Comparison of ENCODE assay signal across 8 cellular contexts in genomic region chr14:101761032-101761880, GRCh38. TPM values are rescaled to one million over a fixed set of nuclear protein-coding genes. Genes with fewer than 3 reads are reported as not detected.
DNase-seq lines count a peak whose midpoint lies in the region; ATAC-seq and TF ChIP-seq lines count a peak whose summit lies in the region.

PPP2R5C (plus strand) TSS chr14:101761709; CDS start chr14:101761894, 185 bp downstream.

- intact Hi-C loops in Caco-2 (cut with micrococcal nuclease; ENCODE audit: unreplicated experiment): loop anchor here (2.0 to 5.0 kb wide), 3 partner anchors 50 to 186 kb away; no protein-coding TSS in a partner anchor
- intact Hi-C loops in PC-9 (cut with micrococcal nuclease; ENCODE audit: unreplicated experiment): loop anchor here (2.0 kb wide), 1 partner anchor 378 kb away; the partner anchor contains the start of gene WDR20

- H3K4me1 Mint-ChIP-seq in Caco-2 (ENCODE audit: low read depth, unreplicated experiment): no peaks in the 10 kb centered on the region

- peaks cover 12% of the 10 kb centered on the region for H3K27me3 Mint-ChIP-seq in Caco-2 (ENCODE audit: insufficient read depth, unreplicated experiment)

- H2AFZ ChIP-seq in PC-9: peak within 1 kb of the TSS; percentile 99

- H3K27me3 ChIP-seq in Caco-2 (replicated peaks; ENCODE audit: control insufficient read depth, insufficient read depth, low read length) (no peaks in the 10 kb centered on the region), HUES64 (ENCODE audit: insufficient read depth, low read length) (peaks cover 28% of the 10 kb centered on the region), PC-9 (ENCODE audit: insufficient read depth, low read depth) (no peaks in the 10 kb centered on the region), mucosa of rectum (ENCODE audit: control insufficient read depth in 2 of 2, insufficient read depth in 2 of 2, low read length in 2 of 2) (no peaks in the 10 kb centered on the region)

- no peaks in the 10 kb centered on the region for H3K9me2 ChIP-seq in PC-9 (ENCODE audit: insufficient read depth)

- H3K36me3 Mint-ChIP-seq in Caco-2 (ENCODE audit: insufficient read depth, unreplicated experiment): peaks cover 5% of the 10 kb centered on the region

- WGBS in HUES64: under 1% methylated on average over 78 of the region's 110 CpGs

- DNase-seq in Caco-2 (peak; percentile 88 to 92), PC-9 (peak; percentile 84 to 96), activated T-cell treated with anti-CD3 and anti-CD28 coated beads for 48 hours (ENCODE audit: low read depth) (peak; percentile 79), epithelial cell of prostate (ENCODE audit: low read depth, low spot score) (no peak)
- DNase-seq in stimulated activated CD8-positive, alpha-beta memory T cell treated with anti-CD3 and anti-CD28 coated beads, Interleukin-4, amount 100 ng/mL, for 24 hours (ENCODE audit: low read depth): peak; percentile 80

- peaks cover 21% of the 10 kb centered on the region for H3K79me2 ChIP-seq in PC-9 (ENCODE audit: low read depth)

- H3K4me3 ChIP-seq in Caco-2 (ENCODE audit: low read depth, low read length) (peak within 1 kb of the TSS; percentile 89), HUES64 (ENCODE audit: low read length) (peak within 1 kb of the TSS; percentile 100), PC-9 (peak within 1 kb of the TSS; percentile 99), mucosa of rectum (ENCODE audit: low read length in 2 of 2) (peak within 1 kb of the TSS; percentile 85 to 95)

- peaks cover 31% of the 10 kb centered on the region; the same call in 1 of the 2 replicates for H3F3A ChIP-seq in PC-9 (ENCODE audit: insufficient read depth, low read depth)

- H3K36me3 ChIP-seq in Caco-2 (ENCODE audit: control insufficient read depth, insufficient read depth, low read length) (no peaks in the 10 kb centered on the region), HUES64 (ENCODE audit: insufficient read depth, low read length) (peaks cover 10% of the 10 kb centered on the region), PC-9 (ENCODE audit: low read depth) (peaks cover 27% of the 10 kb centered on the region), mucosa of rectum (ENCODE audit: control insufficient read depth in 2 of 2, insufficient read depth in 2 of 2, low read length in 2 of 2) (no peaks in the 10 kb centered on the region)

- no peaks in the 10 kb centered on the region for H4K20me1 ChIP-seq in PC-9 (ENCODE audit: insufficient read depth)

- H3K4me1 ChIP-seq in Caco-2: 0 out of 2 replicates have a peak, but pooled peaks cover 3% of the 10 kb centered on the region
- peaks cover 11% of the 10 kb centered on the region for H3K4me1 ChIP-seq in HUES64 (ENCODE audit: insufficient read depth, low read length)
- peaks cover 23% of the 10 kb centered on the region for H3K4me1 ChIP-seq in PC-9 (replicated peaks; ENCODE audit: insufficient read depth)
- H3K4me1 ChIP-seq in mucosa of rectum (ENCODE audit: control insufficient read depth in 2 of 2, insufficient read depth in 2 of 2, low read length in 2 of 2): peaks cover 18 to 28% of the 10 kb centered on the region in 2 donors

- H3K4me2 ChIP-seq in PC-9: peak within 1 kb of the TSS; percentile 96

- POLR2A ChIA-PET in Caco-2 (lab: Charles Lee) (interaction anchor here (0.8 to 1.8 kb wide), 3 partner anchors 30 to 187 kb away, joined by 4 to 36 read pairs (median 4); no protein-coding TSS in a partner anchor), PC-9 (lab: Charles Lee; ENCODE audit: unreplicated experiment) (interaction anchor here (0.5 to 1.6 kb wide), 11 partner anchors 30 to 1621 kb away, joined by 3 to 44 read pairs (median 8); partner anchors contain the start of gene HSP90AA1)

- ATAC-seq in GM21447 (IDR thresholded peaks at IDR 0.05; ENCODE audit: unreplicated experiment): peak; percentile 62

- H3K9me3 ChIP-seq in Caco-2: no peaks in the 10 kb centered on the region
- H3K9me3 ChIP-seq in HUES64 (ENCODE audit: insufficient read depth, low read depth, low read length): no peaks in the 10 kb centered on the region
- no peaks in the 10 kb centered on the region for H3K9me3 ChIP-seq in PC-9 (ENCODE audit: insufficient read depth, low read depth)
- no peaks in the 10 kb centered on the region for H3K9me3 ChIP-seq in mucosa of rectum (ENCODE audit: control insufficient read depth in 2 of 2, low read length in 2 of 2)

- BruUV-seq in Caco-2 (replicated peaks; lab: Mats Ljungman, UMichigan): no TSS peak
- BruUV-seq in PC-9 (replicated peaks; lab: Mats Ljungman, UMichigan): no TSS peak

- peak within 1 kb of the TSS; percentile 84 for H3K9ac ChIP-seq in HUES64 (ENCODE audit: low read depth, low read length)
- peak within 1 kb of the TSS; percentile 77 to 94 for H3K9ac ChIP-seq in mucosa of rectum (ENCODE audit: low read depth in 1 of 2, low read length in 2 of 2)

- TF ChIP-seq CTCF in Caco-2 (IDR thresholded peaks at IDR 0.05; ENCODE audit: insufficient read depth in 1 of 2, low read depth in 1 of 2, low read length in 1 of 2, severe bottlenecking in 1 of 2, unreplicated experiment in 1 of 2) (no peak), PC-9 (conservative IDR thresholded peaks at IDR 0.05) (no peak)

- no peaks in the 10 kb centered on the region for H3K9me3 Mint-ChIP-seq in Caco-2 (ENCODE audit: unreplicated experiment)

- CTCF ChIA-PET in Caco-2 (lab: Charles Lee) (interaction anchor here (0.7 to 1.1 kb wide), 6 partner anchors 8 to 388 kb away, joined by 3 to 13 read pairs (median 4); no protein-coding TSS in a partner anchor), PC-9 (lab: Charles Lee) (interaction anchor here (0.5 to 1.4 kb wide), 8 partner anchors 25 to 1363 kb away, joined by 3 to 15 read pairs (median 6); no protein-coding TSS in a partner anchor)

- H3K27ac ChIP-seq in HUES64 (ENCODE audit: low read depth, low read length) (peak within 1 kb of the TSS; percentile 90), PC-9 (peak within 1 kb of the TSS; percentile 83), epithelial cell of prostate (peak within 1 kb of the TSS; percentile 59), mucosa of rectum (ENCODE audit: low read depth in 2 of 2, low read length in 2 of 2) (peak within 1 kb of the TSS; percentile 94 to 100)

- no peak within 1 kb of the TSS for H3K27ac Mint-ChIP-seq in Caco-2 (ENCODE audit: unreplicated experiment)

- H3K4me3 Mint-ChIP-seq in Caco-2 (ENCODE audit: unreplicated experiment): peak within 1 kb of the TSS; percentile 76

RNA-seq across cellular contexts. Expression of gene PPP2R5C, which starts in this region (rescaled TPM):
- total RNA-seq in Caco-2 (2022) (86.8 and 97.5 TPM in 2 replicates), PC-9 (2021) (301 and 401 TPM in 2 replicates)
- polyA plus RNA-seq in HUES64 (2013, experiment 1 of 2): 81.6 TPM
- 104 TPM for polyA plus RNA-seq in HUES64 (2013, experiment 2 of 2)
